ENCODE assay signal across 8 cellular contexts in genomic region chr12:59595557-59596231, GRCh38. TPM values are rescaled to one million over a fixed set of nuclear protein-coding genes. Genes with fewer than 3 reads are reported as not detected.
A peak's percentile ranks its signal among the peaks of the same experiment; 100 is the strongest.
DNase-seq lines count a peak whose midpoint lies in the region; ATAC-seq, FAIRE-seq and TF ChIP-seq lines count a peak whose summit lies in the region.

Gene SLC16A7 (plus strand): TSS chr12:59596029. CDS start chr12:59704802, 108,773 bp downstream.

- TF ChIP-seq CTCF in adrenal gland (IDR thresholded peaks at IDR 0.05) (no peak), upper lobe of left lung (IDR thresholded peaks at IDR 0.05) (no peak)

- no peaks in the 10 kb centered on the region for H3K36me3 ChIP-seq in adrenal gland (replicated peaks in 1 of 2)
- H3K36me3 ChIP-seq in upper lobe of left lung: no peaks in the 10 kb centered on the region

- TF ChIP-seq POLR2A in GM12891 (IDR thresholded peaks at IDR 0.05; ENCODE audit: low read depth, low read length) (no peak), adrenal gland (IDR thresholded peaks at IDR 0.05) (peak in 1 of 2 donors; percentile 78), upper lobe of left lung (IDR thresholded peaks at IDR 0.05) (no peak)

- H3K9me3 ChIP-seq in adrenal gland (replicated peaks in 1 of 3): no peaks in the 10 kb centered on the region
- no peaks in the 10 kb centered on the region for H3K9me3 ChIP-seq in upper lobe of left lung

- DNase-seq in GM12891 (ENCODE audit: insufficient read length, low spot score) (peak; percentile 46), NCI-H1436 treated with DMSO at 0.1 percent for 48 hours (lab: John Stamatoyannopoulos, UW) (peak; percentile 66), T-helper 1 cell (peak; percentile 71 to 87 (median 75)), adrenal gland (peak; percentile 89 to 96 (median 94)), left cardiac atrium (peak; percentile 93), posterior vena cava (ENCODE audit: low spot score) (peak; percentile 97), upper lobe of left lung (peak; percentile 89 to 96)

- ATAC-seq in HG02763 (IDR thresholded peaks at IDR 0.05; ENCODE audit: unreplicated experiment) (peak; percentile 65), left cardiac atrium (peak; percentile 85 to 91), upper lobe of left lung (ENCODE audit: low FRiP score in 2 of 2) (peak; percentile 91 to 92)

- TF ChIP-seq EP300 in upper lobe of left lung (IDR thresholded peaks at IDR 0.05): peak in 1 of 4 donors; percentile 17

- peaks cover 5 to 22% of the 10 kb centered on the region in 2 donors for H3K4me1 ChIP-seq in adrenal gland (replicated peaks in 1 of 2)
- peaks cover 7 to 29% (median 11%) of the 10 kb centered on the region in 4 donors for H3K4me1 ChIP-seq in upper lobe of left lung

- H3K27ac ChIP-seq in adrenal gland (peak within 1 kb of the TSS; percentile 66 to 96 (median 94)), upper lobe of left lung (peak within 1 kb of the TSS; percentile 90 to 95 (median 92))

- peak within 1 kb of the TSS in 3 of 4 donors; percentile 66 to 83 (median 80) for H3K4me3 ChIP-seq in adrenal gland
- peak within 1 kb of the TSS; percentile 42 to 76 (median 68) for H3K4me3 ChIP-seq in upper lobe of left lung

- no peaks in the 10 kb centered on the region for H3K27me3 ChIP-seq in adrenal gland
- no peaks in the 10 kb centered on the region for H3K27me3 ChIP-seq in upper lobe of left lung

- WGBS in adrenal gland, 4 donors: 0% methylated on average over 16 to 37 of the region's 37 CpGs
- 1% methylated on average over 16 to 34 of the region's 37 CpGs for WGBS in upper lobe of left lung, 2 donors

- no peak for FAIRE-seq in GM12891 (lab: Jason Lieb, UNC)

- intact Hi-C loops in adrenal gland (cut with DNase I) (loop anchor here in 1 of 2 donors (10.0 kb wide), 1 partner anchor 209 kb away; no protein-coding TSS in a partner anchor), left cardiac atrium (cut with DNase I) (loop anchor here in 1 of 2 donors (5.0 kb wide), 1 partner anchor 72 kb away; no protein-coding TSS in a partner anchor), posterior vena cava (cut with DNase I) (no loop called here)

TF ChIP-seq in GM12891, 5 proteins besides CTCF, POLR2A, EP300 and RAD21:
- TF ChIP-seq PAX5 (IDR thresholded peaks at IDR 0.05; ENCODE audit: insufficient read depth, low read length, severe bottlenecking) (no peak), TAF1 (IDR thresholded peaks at IDR 0.05; ENCODE audit: low read depth, low read length) (peak; percentile 68; the same call in 1 of the 2 replicates)

RNA-seq across cellular contexts. Expression of gene SLC16A7, which starts in this region (rescaled TPM):
- polyA plus RNA-seq in GM12891 (2012; ENCODE audit: low read depth, missing spikeins): 0.90 TPM
- 100 to 1,000 TPM in 1 of 8 donors, 10 to 100 TPM in 7; 34.8 to 103 (median 65.6) TPM for total RNA-seq in adrenal gland
- 10 to 100 TPM in 1 of 3 donors, 1 to 10 TPM in 2; 3.5 to 10.4 (median 5.3) TPM for polyA plus RNA-seq in adrenal gland
- total RNA-seq in left cardiac atrium: 100 to 1,000 TPM in 1 of 2 donors, 10 to 100 TPM in 1; 85.0 to 121 TPM
- total RNA-seq in posterior vena cava: 10 to 100 TPM; 29.3 to 43.2 TPM
- total RNA-seq in upper lobe of left lung: 10 to 100 TPM in 5 of 6 donors, 1 to 10 TPM in 1; 5.3 to 35.6 (median 22.5) TPM

Comparison
In these comparisons a context has a peak if more than half of its experiments do, and no peak if none do; other contexts are left out.
1. Peak in every context shown above with its lines: DNase-seq, ATAC-seq, H3K4me3 ChIP-seq and H3K27ac ChIP-seq.
2. DNase-seq: peak in every context shown above with its lines; median percentile 97 in posterior vena cava; 94 in adrenal gland; 93 in left cardiac atrium; 92 in upper lobe of left lung; 75 in T-helper 1 cell; 66 in NCI-H1436 treated with DMSO at 0.1 percent for 48 hours; 46 in GM12891.